In the genomic region with DNA sequence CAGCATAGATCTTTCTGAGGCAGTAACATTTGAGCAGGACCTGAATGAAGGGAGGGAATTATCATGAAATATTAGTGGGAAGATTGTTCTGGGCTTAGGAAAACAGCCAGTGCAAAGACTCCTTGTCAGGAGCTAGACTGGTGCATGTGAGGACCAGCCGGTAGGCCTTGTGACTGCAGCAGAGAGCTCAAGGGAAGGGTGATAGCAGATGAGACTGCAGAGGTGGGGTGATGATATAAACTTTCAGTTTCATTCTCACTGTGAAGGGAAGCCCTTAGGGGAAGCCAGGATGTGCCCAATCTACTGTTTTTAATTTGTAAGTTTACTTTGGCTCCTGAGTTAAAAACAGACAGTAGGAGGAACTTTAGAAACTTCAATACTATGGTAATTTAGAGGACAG, we compare ENCODE assay signal across 9 cellular contexts. TPM values are rescaled to one million over a fixed set of nuclear protein-coding genes. Genes with fewer than 3 reads are reported as not detected.
A peak's percentile ranks its signal among the peaks of the same experiment; 100 is the strongest.
DNase-seq lines count a peak whose midpoint lies in the region; ATAC-seq, FAIRE-seq and TF ChIP-seq lines count a peak whose summit lies in the region.
"Had no signal": no experiment of that assay in that cellular context is flagged by ENCODE, and none has a peak within 500 bp of the region (broad histone marks: within the 10 kb centered on the region; RNA-seq: fewer than 3 reads in every experiment).

No MANE protein-coding gene starts in this region.

- peak overlapping the region; percentile 43 for H3K4me3 Mint-ChIP-seq in activated naive CD4-positive, alpha-beta T cell treated with anti-CD3 and anti-CD28 coated beads, Interleukin-2, amount 50 U/mL, for 24 hours

- H3K9me3 ChIP-seq in mucosa of stomach (ENCODE audit: control insufficient read depth, low read length) (no peaks in the 10 kb centered on the region), uterus (no peaks in the 10 kb centered on the region)

- TF ChIP-seq CTCF in uterus (IDR thresholded peaks at IDR 0.05), result no peak

- H3K27ac Mint-ChIP-seq in activated naive CD4-positive, alpha-beta T cell treated with anti-CD3 and anti-CD28 coated beads, Interleukin-2, amount 50 U/mL, for 24 hours, result peak overlapping the region; percentile 3

- TF ChIP-seq POLR2A in GM12892 (IDR thresholded peaks at IDR 0.05; ENCODE audit: low read depth, low read length), result no peak
- no peak for TF ChIP-seq POLR2A in uterus (IDR thresholded peaks at IDR 0.05)

- peak overlapping the region; percentile 24 for H3K9ac ChIP-seq in mucosa of stomach (ENCODE audit: low read length)

- H3K27me3 ChIP-seq in mucosa of stomach (ENCODE audit: control insufficient read depth, insufficient read depth, low read length) (no peaks in the 10 kb centered on the region), uterus (no peaks in the 10 kb centered on the region)

- peak overlapping the region; percentile 69 to 81 for H3K27ac ChIP-seq in uterus

- H3K4me1 ChIP-seq in mucosa of stomach (ENCODE audit: control insufficient read depth, insufficient read depth, low read length), result peaks cover 31% of the 10 kb centered on the region
- peaks cover 0 to 5% of the 10 kb centered on the region in 2 donors for H3K4me1 ChIP-seq in uterus

- peak; percentile 29 for DNase-seq in GM12892 (ENCODE audit: insufficient read length)
- peak; percentile 52 for DNase-seq in NOMO-1 treated with dmso at 0.1 percent for 144 hours (lab: John Stamatoyannopoulos, UW; ENCODE audit: unreplicated experiment)
- DNase-seq in uterus, result peak in 1 of 2 donors; percentile 55
- DNase-seq in iPS-NIHi7 (ENCODE audit: extremely low spot score), result no peak
- DNase-seq in DMS114 treated with DMSO at 0.1 percent for 48 hours (lab: John Stamatoyannopoulos, UW; ENCODE audit: unreplicated experiment), result no peak

- H3K27me3 Mint-ChIP-seq in activated naive CD4-positive, alpha-beta T cell treated with anti-CD3 and anti-CD28 coated beads, Interleukin-2, amount 50 U/mL, for 24 hours, result no peaks in the 10 kb centered on the region

- peak; percentile 100 for ATAC-seq in HG02571 (IDR thresholded peaks at IDR 0.05; ENCODE audit: unreplicated experiment)

- H3K4me3 ChIP-seq in mucosa of stomach (ENCODE audit: low read length), result no peak overlapping the region
- peak overlapping the region in 1 of 2 donors; percentile 3 for H3K4me3 ChIP-seq in uterus

- peaks cover 47% of the 10 kb centered on the region for H3K4me1 Mint-ChIP-seq in activated naive CD4-positive, alpha-beta T cell treated with anti-CD3 and anti-CD28 coated beads, Interleukin-2, amount 50 U/mL, for 24 hours

- peak; percentile 97 for FAIRE-seq in GM12892 (lab: Jason Lieb, UNC)

- intact Hi-C loops in uterus (cut with DNase I; ENCODE audit: low total_unique reads), result no loop called here

- peaks cover 4% of the 10 kb centered on the region for H3K9me3 Mint-ChIP-seq in activated naive CD4-positive, alpha-beta T cell treated with anti-CD3 and anti-CD28 coated beads, Interleukin-2, amount 50 U/mL, for 24 hours

- H3K36me3 ChIP-seq in mucosa of stomach (ENCODE audit: control insufficient read depth, insufficient read depth, low read length) (no peaks in the 10 kb centered on the region), uterus (no peaks in the 10 kb centered on the region)

- H3K36me3 Mint-ChIP-seq in activated naive CD4-positive, alpha-beta T cell treated with anti-CD3 and anti-CD28 coated beads, Interleukin-2, amount 50 U/mL, for 24 hours, result peaks cover 2% of the 10 kb centered on the region

RNA-seq across cellular contexts. Expression of a gene that starts 12.4 kb away (rescaled TPM):
- not detected for polyA plus RNA-seq in GM12892 (2012; ENCODE audit: missing spikeins)
- not detected for total RNA-seq in uterus
- total RNA-seq: mononuclear cell had no signal

RNA-seq across cellular contexts. Expression of a gene that starts 15.4 kb away (rescaled TPM):
- polyA plus RNA-seq in GM12892 (2012; ENCODE audit: missing spikeins), result 0.25 TPM
- not detected for total RNA-seq in uterus

Comparison
In these comparisons a context has a peak if more than half of its experiments do, and no peak if none do; other contexts are left out.
1. DNase-seq: peak in GM12892 (single experiment) and NOMO-1 treated with dmso at 0.1 percent for 144 hours (single experiment); none in iPS-NIHi7 (single experiment) and DMS114 treated with DMSO at 0.1 percent for 48 hours (single experiment).